In genomic region chr3:184941408-184941807, GRCh38 we compare ENCODE assay signal across 1 cellular context.
TF ChIP-seq lines count a peak whose summit lies in the region.

No MANE protein-coding gene starts in this region.

TF ChIP-seq in GM23338, 12 proteins besides CTCF, POLR2A, EP300 and RAD21 (continued from another document):
- TF ChIP-seq STAT1 (IDR thresholded peaks at IDR 0.05; ENCODE audit: unreplicated experiment) (no peak), POLR2AphosphoS5 (IDR thresholded peaks at IDR 0.05; ENCODE audit: low read depth) (no peak)
